21 cellular contexts compared by ENCODE assay signal in the genomic region with DNA sequence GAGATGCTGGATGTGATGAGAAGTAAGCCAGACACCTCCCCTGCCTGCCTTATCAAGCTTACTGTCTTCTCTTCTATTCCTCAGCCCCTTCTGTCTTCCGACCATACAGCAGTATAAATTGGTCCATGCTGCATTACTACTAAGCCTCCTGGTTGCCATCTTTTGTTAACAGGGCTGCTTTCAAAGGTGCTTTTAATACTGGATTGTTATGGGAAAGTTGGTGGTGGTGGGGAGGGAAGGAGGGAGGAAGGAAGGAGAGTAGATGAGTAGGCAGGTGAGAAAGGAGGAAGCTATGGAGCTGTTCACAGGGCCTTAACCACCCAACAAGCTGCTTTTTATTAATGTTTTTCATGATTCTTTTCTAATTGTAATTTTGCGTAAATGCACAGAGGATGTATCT.
DNase-seq lines count a peak whose midpoint lies in the region; ATAC-seq, FAIRE-seq and TF ChIP-seq lines count a peak whose summit lies in the region.
"Had no signal": no experiment of that assay in that cellular context is flagged by ENCODE, and none has a peak within 500 bp of the region (broad histone marks: within the 10 kb centered on the region; RNA-seq: fewer than 3 reads in every experiment).

No MANE protein-coding gene starts in this region.

- H3K4me3 Mint-ChIP-seq in astrocyte (ENCODE audit: unreplicated experiment) (no peak overlapping the region), osteocyte (ENCODE audit: unreplicated experiment) (no peak overlapping the region)

- H3K27ac Mint-ChIP-seq in astrocyte (ENCODE audit: unreplicated experiment) = no peak overlapping the region
- peak overlapping the region; percentile 77 for H3K27ac Mint-ChIP-seq in osteocyte (ENCODE audit: unreplicated experiment)
- H3K27ac Mint-ChIP-seq: IgD-negative memory B cell had no signal

- H3K4me2 ChIP-seq in astrocyte (ENCODE audit: low read length) = peak overlapping the region; percentile 61
- H3K4me2 ChIP-seq: BLaER1 treated with 17β-estradiol and CSF1 and Interleukin-3, amounts not matched to agents 10 nM and 100 nM had no signal

- peak overlapping the region; percentile 70 for H3K27ac ChIP-seq in astrocyte (ENCODE audit: low read depth, low read length)
- H3K27ac ChIP-seq: BLaER1 treated with 17β-estradiol and CSF1 and Interleukin-3, amounts not matched to agents 10 nM and 100 nM; HL-60; Peyer's patch had no signal

- H3K27me3 ChIP-seq in H7 (ENCODE audit: control insufficient read depth, insufficient read depth, low read length) = no peaks in the 10 kb centered on the region
- H3K27me3 ChIP-seq in astrocyte (ENCODE audit: insufficient read depth, low read length) = no peaks in the 10 kb centered on the region
- H3K27me3 ChIP-seq: BLaER1 treated with 17β-estradiol and CSF1 and Interleukin-3, amounts not matched to agents 10 nM and 100 nM; MG63; Peyer's patch had no signal

- no peak overlapping the region for H3K4me3 ChIP-seq in H7 (ENCODE audit: insufficient read depth, low read depth, low read length)
- H3K4me3 ChIP-seq in astrocyte (ENCODE audit: insufficient read depth, low read depth, low read length) = no peak overlapping the region
- H3K4me3 ChIP-seq: BLaER1 treated with 17β-estradiol and CSF1 and Interleukin-3, amounts not matched to agents 10 nM and 100 nM; MG63; Peyer's patch had no signal

- TF ChIP-seq CTCF in astrocyte (IDR thresholded peaks at IDR 0.05; ENCODE audit: insufficient read depth, low read depth, low read length) = no peak
- no peak for TF ChIP-seq CTCF in osteocyte (IDR thresholded peaks at IDR 0.05)

- peaks cover 17% of the 10 kb centered on the region for H3K4me1 Mint-ChIP-seq in astrocyte (ENCODE audit: low read depth, unreplicated experiment)
- H3K4me1 Mint-ChIP-seq in osteocyte (ENCODE audit: unreplicated experiment) = peaks cover 57% of the 10 kb centered on the region

- peaks cover 2% of the 10 kb centered on the region for H3K36me3 Mint-ChIP-seq in astrocyte (ENCODE audit: low read depth, unreplicated experiment)
- no peaks in the 10 kb centered on the region for H3K36me3 Mint-ChIP-seq in osteocyte (ENCODE audit: unreplicated experiment)

- peaks cover 17% of the 10 kb centered on the region for H3K4me1 ChIP-seq in astrocyte (ENCODE audit: insufficient read depth, low read length)
- H3K4me1 ChIP-seq: Peyer's patch had no signal

- H3K79me2 ChIP-seq in astrocyte (ENCODE audit: insufficient read depth, low read length) = no peaks in the 10 kb centered on the region

- H3K27me3 Mint-ChIP-seq in astrocyte (ENCODE audit: low read depth, unreplicated experiment) (no peaks in the 10 kb centered on the region), osteocyte (ENCODE audit: unreplicated experiment) (no peaks in the 10 kb centered on the region)
- H3K27me3 Mint-ChIP-seq: IgD-negative memory B cell had no signal

- FAIRE-seq in astrocyte (lab: Jason Lieb, UNC) (no peak), GM19239 (lab: Jason Lieb, UNC) (no peak)
- FAIRE-seq: G401.6 had no signal

- H3K9me3 Mint-ChIP-seq in astrocyte (ENCODE audit: unreplicated experiment) (no peaks in the 10 kb centered on the region), osteocyte (ENCODE audit: unreplicated experiment) (peaks cover 5% of the 10 kb centered on the region)
- H3K9me3 Mint-ChIP-seq: IgD-negative memory B cell had no signal

- no peaks in the 10 kb centered on the region for H3K9me3 ChIP-seq in astrocyte (ENCODE audit: insufficient read depth, low read depth, low read length)
- H3K9me3 ChIP-seq: MG63, Peyer's patch had no signal

- peak; percentile 18 for DNase-seq in H7
- no peak for DNase-seq in astrocyte (ENCODE audit: low read depth)
- DNase-seq in iPS-NIHi11 (ENCODE audit: low spot score) = peak; percentile 44
- DNase-seq in osteocyte (ENCODE audit: extremely low spot score, unreplicated experiment) = no peak
- DNase-seq in HK-2 (ENCODE audit: unreplicated experiment) = no peak
- DNase-seq in GM19239 (ENCODE audit: insufficient read length, low spot score) = no peak
- DNase-seq: DND-41; Karpas-422; MG63; NCI-H1092; NCI-H146; NCI-H2081; NCI-H446 treated with DMSO at 0.1 percent for 48 hours; NK-92 treated with Interleukin-12 subunit alpha and Interleukin-12 subunit beta, amount 100 ng/mL, for 24 hours; Peyer's patch; SW 1271 had no signal

- ATAC-seq in HG02610 (IDR thresholded peaks at IDR 0.05; ENCODE audit: unreplicated experiment) = no peak

- no peaks in the 10 kb centered on the region for H4K20me1 ChIP-seq in astrocyte (ENCODE audit: insufficient read depth, low read length)

- H3K9ac ChIP-seq in astrocyte (ENCODE audit: low read length) = peak overlapping the region; percentile 45
- H3K9ac ChIP-seq: BLaER1 treated with 17β-estradiol and CSF1 and Interleukin-3, amounts not matched to agents 10 nM and 100 nM had no signal

- H3K36me3 ChIP-seq in H7 (replicated peaks; ENCODE audit: control insufficient read depth, insufficient read depth, low read length) = no peaks in the 10 kb centered on the region
- no peaks in the 10 kb centered on the region for H3K36me3 ChIP-seq in astrocyte (ENCODE audit: insufficient read depth, low read length)
- H3K36me3 ChIP-seq: BLaER1 treated with 17β-estradiol and CSF1 and Interleukin-3, amounts not matched to agents 10 nM and 100 nM; MG63; Peyer's patch had no signal

- peak overlapping the region; percentile 28 for H2AFZ ChIP-seq in astrocyte (ENCODE audit: low read depth, low read length)

Comparison
In these comparisons a context has a peak if more than half of its experiments do, and no peak if none do; other contexts are left out.
1. DNase-seq: peak in H7 (single experiment) and iPS-NIHi11 (single experiment); none in astrocyte (single experiment), osteocyte (single experiment), HK-2 (single experiment) and GM19239 (single experiment).